9 cellular contexts compared by ENCODE assay signal in the genomic region with DNA sequence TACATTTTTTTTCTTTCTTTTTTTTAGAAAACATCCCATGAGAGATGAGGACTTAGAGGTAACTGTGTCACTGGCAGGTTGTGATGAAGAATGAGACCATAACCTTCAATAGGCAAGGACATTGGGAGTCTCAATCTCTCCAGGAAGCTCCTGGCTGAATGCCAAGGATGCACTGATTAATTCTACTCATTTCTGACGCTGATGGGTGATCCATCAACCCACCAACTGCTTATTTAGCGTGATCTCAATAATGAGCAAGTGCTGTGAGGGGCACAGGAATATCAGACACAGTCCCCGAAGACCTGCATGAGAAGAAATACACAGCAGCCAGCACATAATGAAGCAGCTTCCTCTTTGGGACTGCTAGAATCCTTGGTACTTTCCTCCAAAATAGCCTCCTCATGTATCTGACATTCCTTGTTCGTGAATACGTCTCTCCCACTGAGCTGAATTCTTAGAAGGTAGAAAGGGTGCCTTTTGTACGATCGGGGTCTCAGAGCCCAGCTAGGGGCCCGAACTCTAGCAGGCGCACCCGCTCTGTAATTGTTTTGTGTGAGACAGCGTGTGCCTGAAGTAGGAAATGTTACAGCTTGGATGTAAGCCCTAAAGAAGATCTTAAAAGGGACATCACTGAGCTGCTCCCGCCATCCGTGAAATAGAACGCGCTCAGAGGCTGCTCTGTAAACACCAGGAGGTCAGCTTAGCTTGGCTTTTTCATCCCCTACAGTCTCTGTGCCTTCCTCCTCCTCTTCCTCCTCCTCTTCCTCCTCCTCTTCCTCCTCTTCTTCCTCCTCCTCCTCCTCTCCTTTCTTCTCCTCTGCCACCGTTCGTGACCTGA. TPM values are rescaled to one million over a fixed set of nuclear protein-coding genes. Genes with fewer than 3 reads are reported as not detected.
DNase-seq lines count a peak whose midpoint lies in the region; ATAC-seq, FAIRE-seq and TF ChIP-seq lines count a peak whose summit lies in the region.
"Had no signal": no experiment of that assay in that cellular context is flagged by ENCODE, and none has a peak within 500 bp of the region (broad histone marks: within the 10 kb centered on the region; RNA-seq: fewer than 3 reads in every experiment).

No MANE protein-coding gene starts in this region.

- POLR2A ChIA-PET in endothelial cell of umbilical vein (lab: Charles Lee), result interaction anchor here (1.0 kb wide), 1 partner anchor 126 kb away, joined by 3 read pairs; the partner anchor contains the start of gene HSPA8

- H2AFZ ChIP-seq in endothelial cell of umbilical vein (ENCODE audit: low read depth, low read length), result peak overlapping the region; percentile 55

- H3K79me2 ChIP-seq in endothelial cell of umbilical vein (ENCODE audit: control insufficient read depth, insufficient read depth, low read length), result no peaks in the 10 kb centered on the region

- no peak for TF ChIP-seq POLR2A in endothelial cell of umbilical vein (IDR thresholded peaks at IDR 0.05; ENCODE audit: low read depth, low read length)

- H3K9me1 ChIP-seq in endothelial cell of umbilical vein (replicated peaks; ENCODE audit: control insufficient read depth, extremely low read depth, insufficient read depth, low read length), result no peaks in the 10 kb centered on the region

- peak overlapping the region; percentile 2 for H3K4me2 ChIP-seq in endothelial cell of umbilical vein (ENCODE audit: insufficient read depth, low read length)

- H3K9me3 Mint-ChIP-seq in nephron, result no peaks in the 10 kb centered on the region
- H3K9me3 Mint-ChIP-seq in natural killer cell treated with Interleukin-12 subunit alpha and Interleukin-12 subunit beta and Interleukin-15 and Interleukin-18, amount 100 ng/mL, for 72 hours, result no peaks in the 10 kb centered on the region
- H3K9me3 Mint-ChIP-seq: CD4-positive, CD25-positive, alpha-beta regulatory T cell had no signal

- H3K36me3 ChIP-seq in endothelial cell of umbilical vein (ENCODE audit: control insufficient read depth in 2 of 2, extremely low read depth in 1 of 2, insufficient read depth in 2 of 2, low read length in 2 of 2) (no peaks in the 10 kb centered on the region), HAP-1 (replicated peaks) (no peaks in the 10 kb centered on the region)

- dilution Hi-C loops in endothelial cell of umbilical vein (cut with MboI; ENCODE audit: extremely low pct_ligation_motif_present, low sequenced_read_pairs), result no loop called here

- BruUV-seq in endothelial cell of umbilical vein (replicated peaks; lab: Mats Ljungman, UMichigan), result no TSS peak

- H3K4me1 ChIP-seq in endothelial cell of umbilical vein (ENCODE audit: control insufficient read depth, extremely low read depth, insufficient read depth, low read length) (peaks cover 11% of the 10 kb centered on the region), HAP-1 (no peaks in the 10 kb centered on the region)

- H3K27me3 ChIP-seq in endothelial cell of umbilical vein (ENCODE audit: control insufficient read depth in 2 of 2, insufficient read depth in 2 of 2, low read length in 2 of 2) (peaks cover 0 to 2% of the 10 kb centered on the region in 2 experiments), HAP-1 (ENCODE audit: low read depth) (peaks cover 6% of the 10 kb centered on the region)

- TF ChIP-seq CTCF in AG10803 (conservative IDR thresholded peaks at IDR 0.05; ENCODE audit: low read length), result no peak
- TF ChIP-seq CTCF in endothelial cell of umbilical vein (IDR thresholded peaks at IDR 0.05; ENCODE audit: extremely low read depth in 1 of 2, insufficient read depth in 1 of 2, low read depth in 1 of 2, low read length in 2 of 2), result no peak
- no peak for TF ChIP-seq CTCF in nephron (IDR thresholded peaks at IDR 0.05; ENCODE audit: unreplicated experiment in 3 of 3)

- peak overlapping the region; percentile 39 to 87 (median 82) for H3K27ac Mint-ChIP-seq in nephron
- no peak overlapping the region for H3K27ac Mint-ChIP-seq in natural killer cell treated with Interleukin-12 subunit alpha and Interleukin-12 subunit beta and Interleukin-15 and Interleukin-18, amount 100 ng/mL, for 72 hours

- no peaks in the 10 kb centered on the region for H4K20me1 ChIP-seq in endothelial cell of umbilical vein (replicated peaks; ENCODE audit: control insufficient read depth, extremely low read depth, insufficient read depth, low read length)

- peaks cover 40% of the 10 kb centered on the region for H3K27me3 Mint-ChIP-seq in nephron (ENCODE audit: low read depth)
- H3K27me3 Mint-ChIP-seq in natural killer cell treated with Interleukin-12 subunit alpha and Interleukin-12 subunit beta and Interleukin-15 and Interleukin-18, amount 100 ng/mL, for 72 hours, result peaks cover 47 to 55% of the 10 kb centered on the region in 2 donors

- no peaks in the 10 kb centered on the region for H3K9me3 ChIP-seq in endothelial cell of umbilical vein (replicated peaks; ENCODE audit: control insufficient read depth, insufficient read depth, low read length)
- no peaks in the 10 kb centered on the region for H3K9me3 ChIP-seq in HAP-1

- intact Hi-C loops in endothelial cell of umbilical vein (cut with micrococcal nuclease), result loop anchor here (5.0 kb wide), 1 partner anchor 51 kb away; no protein-coding TSS in a partner anchor

- H3K36me3 Mint-ChIP-seq in nephron (ENCODE audit: low read depth), result peaks cover 16% of the 10 kb centered on the region
- H3K36me3 Mint-ChIP-seq in natural killer cell treated with Interleukin-12 subunit alpha and Interleukin-12 subunit beta and Interleukin-15 and Interleukin-18, amount 100 ng/mL, for 72 hours, result no peaks in the 10 kb centered on the region
- H3K36me3 Mint-ChIP-seq: CD4-positive, CD25-positive, alpha-beta regulatory T cell had no signal

- H3K4me3 Mint-ChIP-seq in nephron, result peak overlapping the region; percentile 33 to 68 (median 64)
- no peak overlapping the region for H3K4me3 Mint-ChIP-seq in natural killer cell treated with Interleukin-12 subunit alpha and Interleukin-12 subunit beta and Interleukin-15 and Interleukin-18, amount 100 ng/mL, for 72 hours
- H3K4me3 Mint-ChIP-seq: CD4-positive, CD25-positive, alpha-beta regulatory T cell had no signal

- peak; percentile 24 for FAIRE-seq in endothelial cell of umbilical vein (lab: Jason Lieb, UNC)

- H3K27ac ChIP-seq in endothelial cell of umbilical vein (ENCODE audit: insufficient read depth, low read depth, low read length), result no peak overlapping the region

- no peak for ATAC-seq in natural killer cell treated with Interleukin-12 subunit alpha and Interleukin-12 subunit beta and Interleukin-15 and Interleukin-18, amount 100 ng/mL, for 72 hours
- no peak for ATAC-seq in HG02981 (IDR thresholded peaks at IDR 0.05; ENCODE audit: unreplicated experiment)

- CTCF ChIA-PET in endothelial cell of umbilical vein (lab: Charles Lee), result interaction anchor here (0.5 to 2.3 kb wide), 17 partner anchors 9 to 372 kb away, joined by 3 to 16 read pairs (median 4); no protein-coding TSS in a partner anchor

- H3K4me3 ChIP-seq in AG10803 (ENCODE audit: low read length), result peak overlapping the region; percentile 37
- H3K4me3 ChIP-seq in endothelial cell of umbilical vein (replicated peaks in 1 of 3; ENCODE audit: insufficient read depth in 1 of 3, low read depth in 1 of 3, low read length in 3 of 3), result peak overlapping the region in 1 of 3 experiments; percentile 6
- no peak overlapping the region for H3K4me3 ChIP-seq in HAP-1

- no peak for DNase-seq in AG10803 (ENCODE audit: low read depth)
- peak; percentile 84 for DNase-seq in NCI-H82 (lab: John Stamatoyannopoulos, UW)
- peak; percentile 34 for DNase-seq in endothelial cell of umbilical vein (ENCODE audit: low read depth, low spot score)
- no peak for DNase-seq in natural killer cell treated with Interleukin-12 subunit alpha and Interleukin-12 subunit beta and Interleukin-15 and Interleukin-18, amount 100 ng/mL, for 72 hours (ENCODE audit: low spot score)
- no peak for DNase-seq in Kasumi-1 (lab: John Stamatoyannopoulos, UW)
- no peak for DNase-seq in HAP-1 (ENCODE audit: low spot score in 2 of 2)
- DNase-seq: CD4-positive, CD25-positive, alpha-beta regulatory T cell had no signal

- in situ Hi-C loops in HAP-1 (cut with MboI; ENCODE audit: low sequenced_read_pairs), result no loop called here

- peaks cover 44% of the 10 kb centered on the region for H3K4me1 Mint-ChIP-seq in nephron
- no peaks in the 10 kb centered on the region for H3K4me1 Mint-ChIP-seq in natural killer cell treated with Interleukin-12 subunit alpha and Interleukin-12 subunit beta and Interleukin-15 and Interleukin-18, amount 100 ng/mL, for 72 hours (ENCODE audit: low read depth in 2 of 2)

- H3K9ac ChIP-seq in endothelial cell of umbilical vein (replicated peaks; ENCODE audit: extremely low read depth, insufficient read depth, low read length), result no peak overlapping the region

TF ChIP-seq in endothelial cell of umbilical vein, 7 proteins besides CTCF, POLR2A, EP300 and RAD21:
- no peak for TF ChIP-seq POLR2AphosphoS5 (IDR thresholded peaks at IDR 0.05; ENCODE audit: insufficient read depth, low read depth, low read length)
- TF ChIP-seq GATA2 (IDR thresholded peaks at IDR 0.05; ENCODE audit: insufficient read depth, insufficient read length, low read depth, low read length), result no peak
- no peak for TF ChIP-seq FOS (IDR thresholded peaks at IDR 0.05; ENCODE audit: borderline replicate concordance, insufficient read depth, low read length)
- no peak for TF ChIP-seq MYC (IDR thresholded peaks at IDR 0.05; ENCODE audit: low read depth, low read length)
- TF ChIP-seq EZH2 (IDR thresholded peaks at IDR 0.05; ENCODE audit: borderline replicate concordance, low read depth, low read length, severe bottlenecking), result no peak
- TF ChIP-seq JUN (IDR thresholded peaks at IDR 0.05; ENCODE audit: borderline replicate concordance, insufficient read depth, insufficient read length, low read depth), result no peak
- TF ChIP-seq MAX (IDR thresholded peaks at IDR 0.05; ENCODE audit: insufficient read depth, insufficient read length), result no peak
TF ChIP-seq in endothelial cell of umbilical vein: peak in this region for 0.

RNA-seq across cellular contexts. Expression of gene CLMP, which starts 7.2 kb away (rescaled TPM):
- total RNA-seq in endothelial cell of umbilical vein, result 0.18 and 0.37 TPM in 2 replicates
- polyA plus RNA-seq in endothelial cell of umbilical vein, result 0.03 and 0.13 TPM in 2 replicates
- 0.25 and 0.28 TPM in 2 replicates for polyA plus RNA-seq in endothelial cell of umbilical vein (2011; cell fraction: cytosol; rRNA removed)
- polyA plus RNA-seq in endothelial cell of umbilical vein (2011; cell fraction: nucleus; rRNA removed), result 0.03 and 0.04 TPM in 2 replicates
- 5.7 and 7.9 TPM in 2 replicates for polyA plus RNA-seq in endothelial cell of umbilical vein (2012)
- 0.22 and 0.91 TPM in 2 replicates for polyA minus RNA-seq in endothelial cell of umbilical vein
- polyA minus RNA-seq in endothelial cell of umbilical vein (2011; cell fraction: cytosol; rRNA and poly(A)+ RNA removed), result 27.0 TPM
- 0.10 and 0.24 TPM in 2 replicates for polyA minus RNA-seq in endothelial cell of umbilical vein (2011; cell fraction: nucleus; rRNA and poly(A)+ RNA removed)
- total RNA-seq in natural killer cell treated with Interleukin-12 subunit alpha and Interleukin-12 subunit beta and Interleukin-15 and Interleukin-18, amount 100 ng/mL, for 72 hours, result not detected

Comparison
In these comparisons a context has a peak if more than half of its experiments do, and no peak if none do; other contexts are left out.
1. DNase-seq: peak in NCI-H82 (single experiment) and endothelial cell of umbilical vein (single experiment); none in AG10803 (single experiment), natural killer cell treated with Interleukin-12 subunit alpha and Interleukin-12 subunit beta and Interleukin-15 and Interleukin-18, amount 100 ng/mL, for 72 hours (single experiment), Kasumi-1 (0 of 2) and HAP-1 (0 of 2).
2. H3K27ac Mint-ChIP-seq: peak in nephron (3 of 3); none in natural killer cell treated with Interleukin-12 subunit alpha and Interleukin-12 subunit beta and Interleukin-15 and Interleukin-18, amount 100 ng/mL, for 72 hours (0 of 2).